Comparison of ENCODE assay signal across 17 cellular contexts in genomic region chr4:172865531-172866127, GRCh38.
"Had no signal": no experiment of that assay in that cellular context is flagged by ENCODE, and none has a peak within 500 bp of the region (broad histone marks: within the 10 kb centered on the region; RNA-seq: fewer than 3 reads in every experiment).

No MANE protein-coding gene starts in this region.

- H3K4me3 ChIP-seq: adrenal gland, cardiac muscle cell, right atrium auricular region, tibial artery had no signal

- H3K4me3 Mint-ChIP-seq: activated naive CD4-positive, alpha-beta T cell treated with anti-CD3 and anti-CD28 coated beads, Interleukin-2, amount 50 U/mL, for 24 hours; natural killer cell treated with Interleukin-12 subunit alpha and Interleukin-12 subunit beta and Interleukin-15 and Interleukin-18, amount 100 ng/mL, for 72 hours had no signal

- H3K36me3 Mint-ChIP-seq: activated naive CD4-positive, alpha-beta T cell treated with anti-CD3 and anti-CD28 coated beads, Interleukin-2, amount 50 U/mL, for 24 hours; natural killer cell treated with Interleukin-12 subunit alpha and Interleukin-12 subunit beta and Interleukin-15 and Interleukin-18, amount 100 ng/mL, for 72 hours had no signal

- H3K9me3 ChIP-seq: adrenal gland, right atrium auricular region, tibial artery had no signal

- H3K36me3 ChIP-seq: adrenal gland, cardiac muscle cell, right atrium auricular region, tibial artery had no signal

- H3K27ac ChIP-seq: adrenal gland, cardiac muscle cell, right atrium auricular region, tibial artery had no signal

- H3K27me3 Mint-ChIP-seq: activated naive CD4-positive, alpha-beta T cell treated with anti-CD3 and anti-CD28 coated beads, Interleukin-2, amount 50 U/mL, for 24 hours; natural killer cell treated with Interleukin-12 subunit alpha and Interleukin-12 subunit beta and Interleukin-15 and Interleukin-18, amount 100 ng/mL, for 72 hours had no signal

- ATAC-seq: activated CD4-positive, CD25-positive, alpha-beta regulatory T cell treated with anti-CD3 and anti-CD28 coated beads, Interleukin-2, amount 50 U/mL, for 24 hours; esophagus mucosa; left ventricle myocardium superior; natural killer cell treated with Interleukin-12 subunit alpha and Interleukin-12 subunit beta and Interleukin-15 and Interleukin-18, amount 100 ng/mL, for 72 hours had no signal

- H3K4me1 ChIP-seq: right atrium auricular region, tibial artery had no signal

- H3K4me1 Mint-ChIP-seq: activated naive CD4-positive, alpha-beta T cell treated with anti-CD3 and anti-CD28 coated beads, Interleukin-2, amount 50 U/mL, for 24 hours had no signal

- H3K27me3 ChIP-seq: cardiac muscle cell, right atrium auricular region, tibial artery had no signal

- H3K9me3 Mint-ChIP-seq: activated naive CD4-positive, alpha-beta T cell treated with anti-CD3 and anti-CD28 coated beads, Interleukin-2, amount 50 U/mL, for 24 hours had no signal

- H3K27ac Mint-ChIP-seq: activated naive CD4-positive, alpha-beta T cell treated with anti-CD3 and anti-CD28 coated beads, Interleukin-2, amount 50 U/mL, for 24 hours; natural killer cell treated with Interleukin-12 subunit alpha and Interleukin-12 subunit beta and Interleukin-15 and Interleukin-18, amount 100 ng/mL, for 72 hours; progenitor cell of endocrine pancreas had no signal

- DNase-seq: activated CD4-positive, alpha-beta T cell treated with anti-CD3 and anti-CD28 coated beads, Interleukin-2, amount 50 U/mL, for 4 hours; activated T-cell treated with anti-CD3 and anti-CD28 coated beads, Interleukin-2, amount 50 U/mL, for 1 hour; hypothalamus; left ventricle myocardium superior; mesenchymal stem cell; stimulated activated CD4-positive, alpha-beta T cell treated with anti-CD3 and anti-CD28 coated beads, Interleukin-4, amount 100 ng/mL, for 24 hours; stimulated activated naive CD4-positive, alpha-beta T cell; T1000; tibial artery had no signal
